Comparison of ENCODE assay signal across 24 cellular contexts in genomic region chr10:71817831-71818268, GRCh38. TPM values are rescaled to one million over a fixed set of nuclear protein-coding genes. Genes with fewer than 3 reads are reported as not detected.
DNase-seq lines count a peak whose midpoint lies in the region; ATAC-seq, FAIRE-seq and TF ChIP-seq lines count a peak whose summit lies in the region.
"Had no signal": no experiment of that assay in that cellular context is flagged by ENCODE, and none has a peak within 500 bp of the region (broad histone marks: within the 10 kb centered on the region; RNA-seq: fewer than 3 reads in every experiment).

No MANE protein-coding gene starts in this region.

- no TSS peak for BruUV-seq in HepG2 (replicated peaks; lab: Mats Ljungman, UMichigan)

- H3K36me3 Mint-ChIP-seq in dendritic cell treated with granulocyte-macrophage colony-stimulating factor and Interleukin-4, amounts not matched to agents 40 ng/mL and 50 ng/mL, for 4 days (ENCODE audit: low read depth), result peaks cover 98% of the 10 kb centered on the region

- no peaks in the 10 kb centered on the region for H3K9me3 ChIP-seq in HepG2 (ENCODE audit: low read length)
- no peaks in the 10 kb centered on the region for H3K9me3 ChIP-seq in skeletal muscle tissue (ENCODE audit: control insufficient read depth in 3 of 3, low read length in 3 of 3)

- 96% methylated on average over 7 of the region's 9 CpGs for WGBS in HepG2 (ENCODE audit: low lambda C conversion rate)

- H3K4me3 Mint-ChIP-seq in dendritic cell treated with granulocyte-macrophage colony-stimulating factor and Interleukin-4, amounts not matched to agents 40 ng/mL and 50 ng/mL, for 4 days, result peak overlapping the region; percentile 24
- H3K4me3 Mint-ChIP-seq: activated naive CD4-positive, alpha-beta T cell treated with anti-CD3 and anti-CD28 coated beads, Interleukin-2, amount 10 ng/mL, durations not matched to agents 7 days and 5 days; stimulated activated effector memory CD8-positive, alpha-beta T cell treated with anti-CD3 and anti-CD28 coated beads, Interleukin-12 subunit alpha, Interleukin-12 subunit beta, amount 100 ng/mL, for 72 hours; T-helper 1 cell treated with Interleukin-12 subunit alpha and Interleukin-12 subunit beta and Interleukin-4 antibody, amounts not matched to agents 30 μg/mL and 1 μg/mL, for 36 hours had no signal

- H3K9ac ChIP-seq in HepG2 (ENCODE audit: insufficient read depth, low read depth, low read length) (no peak overlapping the region), skeletal muscle tissue (ENCODE audit: low read depth in 1 of 3, low read length in 3 of 3) (peak overlapping the region in 2 of 3 donors; percentile 57 to 60)

- no peaks in the 10 kb centered on the region for H3K27me3 Mint-ChIP-seq in dendritic cell treated with granulocyte-macrophage colony-stimulating factor and Interleukin-4, amounts not matched to agents 40 ng/mL and 50 ng/mL, for 4 days
- H3K27me3 Mint-ChIP-seq: activated naive CD4-positive, alpha-beta T cell treated with anti-CD3 and anti-CD28 coated beads, Interleukin-2, amount 10 ng/mL, durations not matched to agents 7 days and 5 days; IgD-negative memory B cell had no signal

- no peak for TF ChIP-seq CTCF in HepG2 (CRISPR knock-in tag; IDR thresholded peaks at IDR 0.05)

- CTCF ChIA-PET in HepG2 (lab: Yijun Ruan, JAX; ENCODE audit: low intra/inter-chr PET ratio, low total read pairs), result no interaction called here

- no peak overlapping the region for H3K4me2 ChIP-seq in HepG2 (ENCODE audit: low read depth, low read length)

- no peak overlapping the region for H3K27ac ChIP-seq in HepG2 (ENCODE audit: extremely low read length, insufficient read depth, low read length)
- no peak overlapping the region for H3K27ac ChIP-seq in skeletal muscle tissue (ENCODE audit: low read depth, low read length)

- DNase-seq in NOMO-1 treated with DMSO at 0.1 percent for 48 hours (lab: John Stamatoyannopoulos, UW; ENCODE audit: unreplicated experiment), result peak; percentile 13
- DNase-seq in HepG2 (ENCODE audit: low spot score), result no peak
- no peak for DNase-seq in mesenteric fat pad (ENCODE audit: low spot score)
- DNase-seq in NAMALWA (ENCODE audit: low spot score), result no peak
- DNase-seq in glomerular visceral epithelial cell (ENCODE audit: extremely low spot score), result no peak
- DNase-seq in occipital lobe (lab: John Stamatoyannopoulos, UW), result no peak
- DNase-seq: activated CD4-positive, alpha-beta T cell treated with anti-CD3 and anti-CD28 coated beads for 1 hour; activated naive CD4-positive, alpha-beta T cell treated with anti-CD3 and anti-CD28 coated beads, Interleukin-2, amount 10 ng/mL, durations not matched to agents 7 days and 5 days; Calu3; effector memory CD4-positive, alpha-beta T cell; HCEC 1CT; NCI-H2107; NCI-H774; RPMI8226 had no signal

- TF ChIP-seq RAD21 in HepG2 (CRISPR knock-in tag; IDR thresholded peaks at IDR 0.05), result no peak

- FAIRE-seq in HepG2 (lab: Jason Lieb, UNC), result no peak
- FAIRE-seq: bronchial epithelial cell, G401.6, GM12892 had no signal

- no peaks in the 10 kb centered on the region for H3K79me2 ChIP-seq in HepG2 (ENCODE audit: insufficient read depth, low read length)

- ATAC-seq in HepG2, result no peak
- ATAC-seq: stimulated activated effector memory CD8-positive, alpha-beta T cell treated with anti-CD3 and anti-CD28 coated beads, Interleukin-12 subunit alpha, Interleukin-12 subunit beta, amount 100 ng/mL, for 72 hours had no signal

- H3K27me3 ChIP-seq in HepG2 (ENCODE audit: control insufficient read depth in 1 of 2, insufficient read depth in 2 of 2, low read length in 2 of 2) (no peaks in the 10 kb centered on the region), skeletal muscle tissue (ENCODE audit: control insufficient read depth in 3 of 3, insufficient read depth in 3 of 3, low read length in 3 of 3) (no peaks in the 10 kb centered on the region)

- POLR2A ChIA-PET in HepG2 (lab: Yijun Ruan, JAX), result no interaction called here

- no peaks in the 10 kb centered on the region for H3K4me1 ChIP-seq in HepG2 (ENCODE audit: insufficient read depth, low read length)
- peaks cover 13 to 34% (median 22%) of the 10 kb centered on the region in 3 donors for H3K4me1 ChIP-seq in skeletal muscle tissue (ENCODE audit: control insufficient read depth in 3 of 3, insufficient read depth in 3 of 3, low read length in 3 of 3)

- TF ChIP-seq EP300 in HepG2 (IDR thresholded peaks at IDR 0.05; ENCODE audit: low read depth in 2 of 2, low read length in 2 of 2), result no peak
- TF ChIP-seq EP300 in HepG2 (CRISPR knock-in tag; IDR thresholded peaks at IDR 0.05; ENCODE audit: borderline replicate concordance), result no peak

- in situ Hi-C loops in HepG2 (cut with HindIII; ENCODE audit: extremely low pct_ligation_motif_present, low pct_unique_long_range_greater_than_20kb), result no loop called here

- H3K36me3 ChIP-seq in HepG2 (replicated peaks in 1 of 2; ENCODE audit: control insufficient read depth in 1 of 2, insufficient read depth in 2 of 2, low read length in 2 of 2), result peaks cover 48 to 73% of the 10 kb centered on the region in 2 experiments
- peaks cover 65 to 75% (median 73%) of the 10 kb centered on the region in 3 donors for H3K36me3 ChIP-seq in skeletal muscle tissue (ENCODE audit: control insufficient read depth in 3 of 3, insufficient read depth in 3 of 3, low read length in 3 of 3)

- no peak for TF ChIP-seq POLR2A in HepG2 (IDR thresholded peaks at IDR 0.05; ENCODE audit: insufficient read depth in 1 of 2, low read depth in 2 of 2, low read length in 2 of 2)

- intact Hi-C loops in dendritic cell treated with granulocyte-macrophage colony-stimulating factor and Interleukin-4, amounts not matched to agents 40 ng/mL and 50 ng/mL, for 4 days (cut with micrococcal nuclease), result loop anchor here (10.0 kb wide), 1 partner anchor 503 kb away; the partner anchor contains the start of gene SLC29A3
- intact Hi-C loops in HepG2 (cut with micrococcal nuclease; ENCODE audit: unreplicated experiment), result no loop called here

- H3K27ac Mint-ChIP-seq in dendritic cell treated with granulocyte-macrophage colony-stimulating factor and Interleukin-4, amounts not matched to agents 40 ng/mL and 50 ng/mL, for 4 days, result peak overlapping the region; percentile 79
- H3K27ac Mint-ChIP-seq: activated naive CD4-positive, alpha-beta T cell treated with anti-CD3 and anti-CD28 coated beads, Interleukin-2, amount 10 ng/mL, durations not matched to agents 7 days and 5 days; stimulated activated effector memory CD8-positive, alpha-beta T cell treated with anti-CD3 and anti-CD28 coated beads, Interleukin-12 subunit alpha, Interleukin-12 subunit beta, amount 100 ng/mL, for 72 hours; T-helper 1 cell treated with Interleukin-12 subunit alpha and Interleukin-12 subunit beta and Interleukin-4 antibody, amounts not matched to agents 30 μg/mL and 1 μg/mL, for 36 hours had no signal

- peaks cover 86% of the 10 kb centered on the region for H3K4me1 Mint-ChIP-seq in dendritic cell treated with granulocyte-macrophage colony-stimulating factor and Interleukin-4, amounts not matched to agents 40 ng/mL and 50 ng/mL, for 4 days (ENCODE audit: low read depth)

- H3K9me3 Mint-ChIP-seq in dendritic cell treated with granulocyte-macrophage colony-stimulating factor and Interleukin-4, amounts not matched to agents 40 ng/mL and 50 ng/mL, for 4 days, result no peaks in the 10 kb centered on the region
- H3K9me3 Mint-ChIP-seq: activated naive CD4-positive, alpha-beta T cell treated with anti-CD3 and anti-CD28 coated beads, Interleukin-2, amount 10 ng/mL, durations not matched to agents 7 days and 5 days; IgD-negative memory B cell; stimulated activated effector memory CD8-positive, alpha-beta T cell treated with anti-CD3 and anti-CD28 coated beads, Interleukin-12 subunit alpha, Interleukin-12 subunit beta, amount 100 ng/mL, for 72 hours; T-helper 1 cell treated with Interleukin-12 subunit alpha and Interleukin-12 subunit beta and Interleukin-4 antibody, amounts not matched to agents 30 μg/mL and 1 μg/mL, for 36 hours had no signal

- no peak overlapping the region for H2AFZ ChIP-seq in HepG2 (ENCODE audit: low read length)

- H3K4me3 ChIP-seq in HepG2 (replicated peaks in 1 of 3; ENCODE audit: insufficient read depth in 1 of 3, low read depth in 2 of 3, low read length in 3 of 3) (no peak overlapping the region), skeletal muscle tissue (ENCODE audit: low read length in 3 of 3) (no peak overlapping the region)
- H3K4me3 ChIP-seq: skin epidermis had no signal

- H4K20me1 ChIP-seq in HepG2 (ENCODE audit: insufficient read depth, low read length), result no peaks in the 10 kb centered on the region

RNA-seq across cellular contexts. Expression of gene PSAP, which starts 33.2 kb away (rescaled TPM):
- total RNA-seq in HepG2 (2016; rRNA removed; fragmentation: Illumina TruSeq; extraction: Trizol), result 148 and 323 TPM in 2 replicates
- 16.4 and 17.5 TPM in 2 replicates for total RNA-seq in HepG2 (2016; cell fraction: cytosol; rRNA removed; fragmentation: Illumina TruSeq; extraction: Trizol; ENCODE audit: low read depth)
- 130 and 339 TPM in 2 replicates for total RNA-seq in HepG2 (2016; cell fraction: insoluble cytoplasmic fraction; rRNA removed; fragmentation: Illumina TruSeq; extraction: Trizol)
- 41.6 and 42.4 TPM in 2 replicates for total RNA-seq in HepG2 (2016; cell fraction: membrane; rRNA removed; fragmentation: Illumina TruSeq; extraction: Trizol)
- 278 and 332 TPM in 2 replicates for total RNA-seq in HepG2 (2016; cell fraction: nucleus; rRNA removed; fragmentation: Illumina TruSeq; extraction: Trizol)
- polyA plus RNA-seq in HepG2 (2011; rRNA removed), result 643 and 779 TPM in 2 replicates
- polyA plus RNA-seq in HepG2 (2011; cell fraction: cytosol; rRNA removed), result 776 and 886 TPM in 2 replicates
- 356 and 433 TPM in 2 replicates for polyA plus RNA-seq in HepG2 (2011; cell fraction: nucleus; rRNA removed)
- 412 and 503 TPM in 2 replicates for polyA plus RNA-seq in HepG2 (2012)
- polyA plus RNA-seq in HepG2 (2016; cell fraction: cytosol; fragmentation: Illumina TruSeq; extraction: Trizol; ENCODE audit: low read depth), result 14.6 and 15.4 TPM in 2 replicates
- 111 and 126 TPM in 2 replicates for polyA plus RNA-seq in HepG2 (2016; cell fraction: insoluble cytoplasmic fraction; fragmentation: Illumina TruSeq; extraction: Trizol; ENCODE audit: low read depth)
- 26.4 and 27.8 TPM in 2 replicates for polyA plus RNA-seq in HepG2 (2016; cell fraction: membrane; fragmentation: Illumina TruSeq; extraction: Trizol; ENCODE audit: low read depth)
- polyA plus RNA-seq in HepG2 (2016; cell fraction: nucleus; fragmentation: Illumina TruSeq; extraction: Trizol; ENCODE audit: insufficient read depth, low read depth), result 383 and 387 TPM in 2 replicates
- polyA minus RNA-seq in HepG2 (2011; rRNA and poly(A)+ RNA removed; ENCODE audit: low replicate concordance), result 387 and 527 TPM in 2 replicates
- 256 and 356 TPM in 2 replicates for polyA minus RNA-seq in HepG2 (2011; cell fraction: cytosol; rRNA and poly(A)+ RNA removed)
- polyA minus RNA-seq in HepG2 (2011; cell fraction: nucleus; rRNA and poly(A)+ RNA removed), result 143 and 184 TPM in 2 replicates
- 369 TPM for total RNA-seq in skeletal muscle tissue
- 1,414 TPM for total RNA-seq in mesenteric fat pad
- total RNA-seq in occipital lobe, result 385 TPM

RNA-seq across cellular contexts. Expression of gene VSIR, which starts 44.5 kb away (rescaled TPM):
- total RNA-seq in HepG2 (2016; rRNA removed; fragmentation: Illumina TruSeq; extraction: Trizol) (0.36 and 0.44 TPM in 2 replicates), skeletal muscle tissue (13.6 TPM), mesenteric fat pad (128 TPM), occipital lobe (8.1 TPM)
- total RNA-seq in HepG2 (2016; cell fraction: cytosol; rRNA removed; fragmentation: Illumina TruSeq; extraction: Trizol; ENCODE audit: low read depth), result 0.26 TPM in 1 of 2 replicates, not detected in the other
- 0.41 TPM in 1 of 2 replicates, not detected in the other for total RNA-seq in HepG2 (2016; cell fraction: insoluble cytoplasmic fraction; rRNA removed; fragmentation: Illumina TruSeq; extraction: Trizol)
- 0.14 TPM in 1 of 2 replicates, not detected in the other for total RNA-seq in HepG2 (2016; cell fraction: membrane; rRNA removed; fragmentation: Illumina TruSeq; extraction: Trizol)
- total RNA-seq in HepG2 (2016; cell fraction: nucleus; rRNA removed; fragmentation: Illumina TruSeq; extraction: Trizol), result 0.16 and 0.19 TPM in 2 replicates
- 3.2 and 3.8 TPM in 2 replicates for polyA plus RNA-seq in HepG2 (2011; rRNA removed)
- polyA plus RNA-seq in HepG2 (2011; cell fraction: cytosol; rRNA removed), result 2.2 and 3.9 TPM in 2 replicates
- polyA plus RNA-seq in HepG2 (2011; cell fraction: nucleus; rRNA removed), result 2.1 and 3.3 TPM in 2 replicates
- polyA plus RNA-seq in HepG2 (2012), result 0.35 and 0.81 TPM in 2 replicates
- 0.18 and 0.35 TPM in 2 replicates for polyA plus RNA-seq in HepG2 (2016; cell fraction: cytosol; fragmentation: Illumina TruSeq; extraction: Trizol; ENCODE audit: low read depth)
- polyA plus RNA-seq in HepG2 (2016; cell fraction: insoluble cytoplasmic fraction; fragmentation: Illumina TruSeq; extraction: Trizol; ENCODE audit: low read depth), result 0.23 TPM in 1 of 2 replicates, not detected in the other
- 0.14 and 0.38 TPM in 2 replicates for polyA plus RNA-seq in HepG2 (2016; cell fraction: membrane; fragmentation: Illumina TruSeq; extraction: Trizol; ENCODE audit: low read depth)
- 0.32 and 1.1 TPM in 2 replicates for polyA plus RNA-seq in HepG2 (2016; cell fraction: nucleus; fragmentation: Illumina TruSeq; extraction: Trizol; ENCODE audit: insufficient read depth, low read depth)
- 4.6 and 6.5 TPM in 2 replicates for polyA minus RNA-seq in HepG2 (2011; rRNA and poly(A)+ RNA removed; ENCODE audit: low replicate concordance)
- polyA minus RNA-seq in HepG2 (2011; cell fraction: cytosol; rRNA and poly(A)+ RNA removed), result 3.0 and 4.5 TPM in 2 replicates
- polyA minus RNA-seq in HepG2 (2011; cell fraction: nucleus; rRNA and poly(A)+ RNA removed), result 1.9 and 2.3 TPM in 2 replicates
- polyA plus RNA-seq: neural cell had no signal
